ENCODE assay signal across 1 cellular context in genomic region chr17:39077874-39078273, GRCh38.
TF ChIP-seq lines count a peak whose summit lies in the region.

No MANE protein-coding gene starts in this region.

TF ChIP-seq in HepG2, 621 proteins besides CTCF, POLR2A, EP300 and RAD21 (continued from another document):
- TF ChIP-seq ZNF326 (CRISPR knock-in tag; IDR thresholded peaks at IDR 0.05; ENCODE audit: borderline replicate concordance) (no peak), HOXA9 (CRISPR knock-in tag; IDR thresholded peaks at IDR 0.05; ENCODE audit: borderline replicate concordance) (no peak), SMARCE1 (IDR thresholded peaks at IDR 0.05; ENCODE audit: borderline replicate concordance) (no peak), XBP1 (CRISPR knock-in tag; IDR thresholded peaks at IDR 0.05) (no peak), BHLHE40 (IDR thresholded peaks at IDR 0.05; ENCODE audit: low read length) (no peak), KDM4B (CRISPR knock-in tag; IDR thresholded peaks at IDR 0.05) (no peak), ZBTB4 (CRISPR knock-in tag; IDR thresholded peaks at IDR 0.05; ENCODE audit: borderline replicate concordance) (no peak), ZNF180 (CRISPR knock-in tag; IDR thresholded peaks at IDR 0.05; ENCODE audit: borderline replicate concordance, low read depth) (no peak), SAFB2 (CRISPR knock-in tag; IDR thresholded peaks at IDR 0.05; ENCODE audit: borderline replicate concordance, low read depth) (no peak), SMARCC2 (IDR thresholded peaks at IDR 0.05) (no peak), DDIT3 (CRISPR knock-in tag; IDR thresholded peaks at IDR 0.05) (no peak), CREM (IDR thresholded peaks at IDR 0.05) (no peak), CREM (CRISPR knock-in tag; IDR thresholded peaks at IDR 0.05) (no peak), SRSF9 (IDR thresholded peaks at IDR 0.05; ENCODE audit: borderline replicate concordance, insufficient read depth, low read depth, low read length, poor library complexity, severe bottlenecking) (no peak)
